16 cellular contexts compared by ENCODE assay signal in the genomic region with DNA sequence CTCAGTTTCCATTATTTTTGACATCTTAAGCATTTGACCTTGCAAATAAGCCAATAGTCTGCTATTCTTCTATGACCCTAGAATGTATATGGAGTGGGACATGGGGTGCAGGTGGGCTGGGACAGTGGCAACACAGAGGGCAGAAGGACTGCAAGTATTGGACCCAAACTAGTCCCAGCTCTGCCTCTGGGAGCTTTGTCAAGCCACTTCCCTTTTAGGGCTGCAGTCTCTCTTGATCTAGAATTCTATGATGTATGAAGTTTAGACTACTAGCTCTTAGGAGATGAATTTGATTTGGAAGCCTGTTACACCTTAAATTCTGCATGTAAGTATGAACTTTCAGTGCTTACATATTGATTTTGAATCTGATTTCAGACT. TPM values are rescaled to one million over a fixed set of nuclear protein-coding genes. Genes with fewer than 3 reads are reported as not detected.
DNase-seq lines count a peak whose midpoint lies in the region; ATAC-seq and TF ChIP-seq lines count a peak whose summit lies in the region.
"Had no signal": no experiment of that assay in that cellular context is flagged by ENCODE, and none has a peak within 500 bp of the region (broad histone marks: within the 10 kb centered on the region; RNA-seq: fewer than 3 reads in every experiment).

No MANE protein-coding gene starts in this region.

- H3K27ac ChIP-seq in ascending aorta = no peak overlapping the region
- H3K27ac ChIP-seq in osteoblast (ENCODE audit: low read depth, low read length) = no peak overlapping the region

- ATAC-seq in GM18517 (IDR thresholded peaks at IDR 0.05; ENCODE audit: unreplicated experiment) (peak; percentile 35), GM21367 (IDR thresholded peaks at IDR 0.05; ENCODE audit: unreplicated experiment) (peak; percentile 24), HG02884 (IDR thresholded peaks at IDR 0.05; ENCODE audit: unreplicated experiment) (peak; percentile 16), HG03469 (IDR thresholded peaks at IDR 0.05; ENCODE audit: unreplicated experiment) (peak; percentile 15)

- no peak for TF ChIP-seq CTCF in ascending aorta (IDR thresholded peaks at IDR 0.05)
- no peak for TF ChIP-seq CTCF in osteoblast (IDR thresholded peaks at IDR 0.05; ENCODE audit: extremely low read depth, low read depth, low read length)

- no peak overlapping the region for H3K4me2 ChIP-seq in osteoblast (ENCODE audit: insufficient read depth, low read length)

- H3K79me2 ChIP-seq in osteoblast (ENCODE audit: insufficient read depth, low read length) = no peaks in the 10 kb centered on the region

- H3K27me3 ChIP-seq in ascending aorta (no peaks in the 10 kb centered on the region), osteoblast (ENCODE audit: insufficient read depth, low read length) (no peaks in the 10 kb centered on the region)

- intact Hi-C loops in ascending aorta (cut with DNase I) = no loop called here

- H3K36me3 ChIP-seq in ascending aorta (no peaks in the 10 kb centered on the region), osteoblast (ENCODE audit: insufficient read depth, low read length) (no peaks in the 10 kb centered on the region)

- H3K4me3 ChIP-seq in ascending aorta = no peak overlapping the region
- no peak overlapping the region for H3K4me3 ChIP-seq in osteoblast (ENCODE audit: insufficient read depth, low read length)

- H2AFZ ChIP-seq in osteoblast (ENCODE audit: low read length) = no peak overlapping the region

- DNase-seq in pons (ENCODE audit: low spot score) (no peak), SIG-M5 (lab: John Stamatoyannopoulos, UW) (no peak), ascending aorta (ENCODE audit: low spot score in 2 of 2) (no peak), osteoblast (ENCODE audit: insufficient read length, low spot score, missing footprints) (no peak)
- DNase-seq: activated CD4-positive, alpha-beta T cell treated with anti-CD3 and anti-CD28 coated beads, Interleukin-2, amount 50 U/mL, for 48 hours; activated naive CD4-positive, alpha-beta T cell treated with anti-CD3 and anti-CD28 coated beads for 36 hours; central memory CD4-positive, alpha-beta T cell; DMS153; hypothalamus; stimulated activated CD4-positive, alpha-beta T cell treated with anti-CD3 and anti-CD28 coated beads, Interleukin-12 subunit alpha, Interleukin-12 subunit beta, amount 100 ng/mL, for 4 hours had no signal

- H3K9me3 ChIP-seq in ascending aorta (no peaks in the 10 kb centered on the region), osteoblast (ENCODE audit: low read depth, low read length) (no peaks in the 10 kb centered on the region)

- no peaks in the 10 kb centered on the region for H4K20me1 ChIP-seq in osteoblast (ENCODE audit: insufficient read depth, low read length)

- no peaks in the 10 kb centered on the region for H3K4me1 ChIP-seq in ascending aorta
- no peaks in the 10 kb centered on the region for H3K4me1 ChIP-seq in osteoblast (ENCODE audit: insufficient read depth, low read length)

RNA-seq across cellular contexts. Expression of a gene that starts 27.6 kb away (rescaled TPM):
- not detected for total RNA-seq in ascending aorta
- total RNA-seq in osteoblast = not detected in 2 replicates
- total RNA-seq: activated naive CD4-positive, alpha-beta T cell treated with anti-CD3 and anti-CD28 coated beads for 36 hours; epithelial cell of proximal tubule; lung microvascular endothelial cell had no signal

RNA-seq across cellular contexts. Expression of a gene that starts 44.2 kb away (rescaled TPM):
- total RNA-seq in ascending aorta (16.4 TPM), osteoblast (22.4 and 25.0 TPM in 2 replicates)
